19 cellular contexts compared by ENCODE assay signal in the genomic region with DNA sequence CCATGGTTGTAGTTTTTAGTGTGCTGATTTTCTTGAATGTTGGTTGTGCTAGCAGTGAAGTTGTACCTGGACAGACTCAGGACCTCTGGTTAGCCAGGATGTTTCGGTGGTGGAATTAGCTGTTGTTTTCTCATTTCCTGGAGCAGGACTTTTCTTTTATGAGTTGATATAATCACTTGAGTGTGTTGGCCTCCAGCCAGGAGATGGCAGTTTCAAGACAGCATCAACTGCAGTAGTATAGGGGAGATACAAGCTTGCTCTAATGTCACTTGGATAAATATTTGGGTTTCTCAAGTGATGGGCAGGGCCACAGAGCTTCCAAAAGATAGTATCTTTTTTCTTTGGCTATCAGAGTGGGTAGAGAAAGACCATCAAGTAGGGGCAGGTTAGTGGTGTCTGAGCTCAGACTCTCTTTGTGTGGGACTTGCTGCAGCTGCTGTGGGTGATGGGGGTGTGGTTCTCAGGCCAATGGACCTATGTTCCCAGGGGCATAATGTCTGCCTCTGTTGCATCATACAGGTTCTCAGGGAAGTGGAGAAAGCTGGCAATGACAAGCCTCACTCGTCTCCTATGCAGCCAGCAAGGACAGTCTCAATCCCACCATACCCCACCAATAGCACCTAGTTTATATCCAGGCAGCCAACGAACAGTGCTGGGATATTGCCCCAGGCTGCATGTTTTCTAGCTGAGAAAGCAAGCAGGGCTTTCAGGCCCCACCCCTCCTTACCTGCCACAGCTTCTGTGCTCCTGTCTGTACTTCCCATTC. TPM values are rescaled to one million over a fixed set of nuclear protein-coding genes. Genes with fewer than 3 reads are reported as not detected.
DNase-seq lines count a peak whose midpoint lies in the region; ATAC-seq and TF ChIP-seq lines count a peak whose summit lies in the region.
"Had no signal": no experiment of that assay in that cellular context is flagged by ENCODE, and none has a peak within 500 bp of the region (broad histone marks: within the 10 kb centered on the region; RNA-seq: fewer than 3 reads in every experiment).

No MANE protein-coding gene starts in this region.

- no peaks in the 10 kb centered on the region for H3K27me3 ChIP-seq in neuron (ENCODE audit: insufficient read depth, low read length)
- H3K27me3 ChIP-seq: spleen had no signal

- no peaks in the 10 kb centered on the region for H3K4me1 ChIP-seq in neuron (ENCODE audit: insufficient read depth, low read length)
- H3K4me1 ChIP-seq: lower lobe of right lung, spleen had no signal

- H3K9me3 ChIP-seq in neuron (ENCODE audit: low read length) = no peaks in the 10 kb centered on the region

- H3K27ac Mint-ChIP-seq in WTC11 = no peak overlapping the region
- H3K27ac Mint-ChIP-seq: activated naive CD4-positive, alpha-beta T cell treated with anti-CD3 and anti-CD28 coated beads for 36 hours; naive thymus-derived CD4-positive, alpha-beta T cell had no signal

- ATAC-seq in WTC11 = peak; percentile 41; the same call in 1 of the 2 replicates
- ATAC-seq: lower lobe of right lung; naive thymus-derived CD4-positive, alpha-beta T cell; SK-N-SH treated with all-trans-retinoic acid at 6 μM for 48 hours had no signal

- H3K9me3 Mint-ChIP-seq in WTC11 = peaks cover 43% of the 10 kb centered on the region

- POLR2A ChIA-PET in WTC11 (lab: Charles Lee) = no interaction called here
- POLR2A ChIA-PET in HEK293T (lab: Yijun Ruan, JAX) = no interaction called here

- H2AFZ ChIP-seq in neuron (ENCODE audit: low read depth, low read length) = peak overlapping the region; percentile 11

- CTCF ChIA-PET in WTC11 (lab: Charles Lee) (no interaction called here), HEK293T (lab: Yijun Ruan, JAX) (no interaction called here)

- no peaks in the 10 kb centered on the region for H3K36me3 ChIP-seq in neuron (ENCODE audit: insufficient read depth, low read length)
- H3K36me3 ChIP-seq: lower lobe of right lung, spleen, thoracic aorta had no signal

- peaks cover 3% of the 10 kb centered on the region; the same call in 1 of the 2 replicates for H3K36me3 Mint-ChIP-seq in WTC11

- no peaks in the 10 kb centered on the region for H3K4me1 Mint-ChIP-seq in WTC11

- no peak overlapping the region for H3K4me3 Mint-ChIP-seq in WTC11
- H3K4me3 Mint-ChIP-seq: activated naive CD4-positive, alpha-beta T cell treated with anti-CD3 and anti-CD28 coated beads for 36 hours; naive thymus-derived CD4-positive, alpha-beta T cell had no signal

- TF ChIP-seq CTCF in GM12865 (IDR thresholded peaks at IDR 0.05; ENCODE audit: insufficient read depth, low read depth, low read length, missing control alignments) (no peak), WTC11 (IDR thresholded peaks at IDR 0.05) (no peak)

- peak; percentile 33 for DNase-seq in GM12865 (ENCODE audit: low read depth)
- DNase-seq in LoVo (ENCODE audit: low spot score) = peak; percentile 21
- no peak for DNase-seq in WTC11 (ENCODE audit: low spot score)
- no peak for DNase-seq in C1 segment of cervical spinal cord (lab: John Stamatoyannopoulos, UW)
- no peak for DNase-seq in AML-193 (lab: John Stamatoyannopoulos, UW)
- DNase-seq in HEK293T (ENCODE audit: extremely low spot score) = no peak
- DNase-seq: activated CD4-positive, alpha-beta T cell treated with anti-CD3 and anti-CD28 coated beads, Interleukin-2, amount 50 U/mL, for 1 hour; activated naive CD4-positive, alpha-beta T cell treated with anti-CD3 and anti-CD28 coated beads for 36 hours; DMS153; Karpas-422; lower lobe of right lung; naive thymus-derived CD4-positive, alpha-beta T cell; NCI-H146; spleen had no signal

- no peaks in the 10 kb centered on the region for H3K27me3 Mint-ChIP-seq in WTC11 (ENCODE audit: low read depth)

- no peak overlapping the region for H3K4me3 ChIP-seq in GM12865 (ENCODE audit: low read depth, low read length)
- H3K4me3 ChIP-seq in neuron (ENCODE audit: low read length) = no peak overlapping the region
- H3K4me3 ChIP-seq: lower lobe of right lung, spleen, thoracic aorta had no signal

TF ChIP-seq in WTC11, 78 proteins besides CTCF, POLR2A, EP300 and RAD21 (continues in another document):
- TF ChIP-seq GABPB1 (CRISPR knock-in tag; IDR thresholded peaks at IDR 0.05) = peak; percentile 57; the same call in 1 of the 2 replicates
- TF ChIP-seq TP53 (CRISPR knock-in tag; IDR thresholded peaks at IDR 0.05) = no peak
- TF ChIP-seq, protein P1, sequence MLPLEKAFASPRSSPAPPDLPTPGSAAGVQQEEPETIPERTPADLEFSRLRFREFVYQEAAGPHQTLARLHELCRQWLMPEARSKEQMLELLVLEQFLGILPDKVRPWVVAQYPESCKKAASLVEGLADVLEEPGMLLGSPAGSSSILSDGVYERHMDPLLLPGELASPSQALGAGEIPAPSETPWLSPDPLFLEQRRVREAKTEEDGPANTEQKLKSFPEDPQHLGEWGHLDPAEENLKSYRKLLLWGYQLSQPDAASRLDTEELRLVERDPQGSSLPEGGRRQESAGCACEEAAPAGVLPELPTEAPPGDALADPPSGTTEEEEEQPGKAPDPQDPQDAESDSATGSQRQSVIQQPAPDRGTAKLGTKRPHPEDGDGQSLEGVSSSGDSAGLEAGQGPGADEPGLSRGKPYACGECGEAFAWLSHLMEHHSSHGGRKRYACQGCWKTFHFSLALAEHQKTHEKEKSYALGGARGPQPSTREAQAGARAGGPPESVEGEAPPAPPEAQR (CRISPR knock-in tag; IDR thresholded peaks at IDR 0.05) = no peak

TF ChIP-seq in HEK293T, 16 proteins besides CTCF, POLR2A, EP300 and RAD21:
- TF ChIP-seq FOXA1 (IDR thresholded peaks at IDR 0.05) = no peak
- no peak for TF ChIP-seq FOXK2 (IDR thresholded peaks at IDR 0.05)
- TF ChIP-seq ELF4 (IDR thresholded peaks at IDR 0.05) = no peak
- no peak for TF ChIP-seq L3MBTL2 (conservative IDR thresholded peaks at IDR 0.05)
- no peak for TF ChIP-seq NFRKB (IDR thresholded peaks at IDR 0.05)
- TF ChIP-seq BHLHE40 (IDR thresholded peaks at IDR 0.05; ENCODE audit: borderline replicate concordance) = no peak
- no peak for TF ChIP-seq CTBP1 (IDR thresholded peaks at IDR 0.05; ENCODE audit: borderline replicate concordance)
- no peak for TF ChIP-seq SP1 (IDR thresholded peaks at IDR 0.05)
- no peak for TF ChIP-seq TARDBP (IDR thresholded peaks at IDR 0.05)
- TF ChIP-seq LEF1 (IDR thresholded peaks at IDR 0.05; ENCODE audit: borderline replicate concordance) = no peak
- TF ChIP-seq ARNT (IDR thresholded peaks at IDR 0.05) = no peak
- TF ChIP-seq SUZ12 (IDR thresholded peaks at IDR 0.05) = no peak
- TF ChIP-seq HDGF (IDR thresholded peaks at IDR 0.05; ENCODE audit: borderline replicate concordance) = no peak
- no peak for TF ChIP-seq FOXM1 (IDR thresholded peaks at IDR 0.05; ENCODE audit: borderline replicate concordance)
- no peak for TF ChIP-seq ZNF384 (IDR thresholded peaks at IDR 0.05)
- TF ChIP-seq, protein P2, sequence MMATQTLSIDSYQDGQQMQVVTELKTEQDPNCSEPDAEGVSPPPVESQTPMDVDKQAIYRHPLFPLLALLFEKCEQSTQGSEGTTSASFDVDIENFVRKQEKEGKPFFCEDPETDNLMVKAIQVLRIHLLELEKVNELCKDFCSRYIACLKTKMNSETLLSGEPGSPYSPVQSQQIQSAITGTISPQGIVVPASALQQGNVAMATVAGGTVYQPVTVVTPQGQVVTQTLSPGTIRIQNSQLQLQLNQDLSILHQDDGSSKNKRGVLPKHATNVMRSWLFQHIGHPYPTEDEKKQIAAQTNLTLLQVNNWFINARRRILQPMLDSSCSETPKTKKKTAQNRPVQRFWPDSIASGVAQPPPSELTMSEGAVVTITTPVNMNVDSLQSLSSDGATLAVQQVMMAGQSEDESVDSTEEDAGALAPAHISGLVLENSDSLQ (IDR thresholded peaks at IDR 0.05) = no peak

RNA-seq across cellular contexts. Expression of a gene that starts 14.6 kb away (rescaled TPM):
- not detected in 3 replicates for total RNA-seq in WTC11 (2021)
- total RNA-seq: activated naive CD4-positive, alpha-beta T cell treated with anti-CD3 and anti-CD28 coated beads for 36 hours; glomerular endothelial cell; lower lobe of right lung; naive thymus-derived CD4-positive, alpha-beta T cell; NCI-H460; spleen; thoracic aorta had no signal

RNA-seq across cellular contexts. Expression of a gene that starts 19.9 kb away (rescaled TPM):
- not detected in 3 replicates for total RNA-seq in WTC11 (2021)
- total RNA-seq: activated naive CD4-positive, alpha-beta T cell treated with anti-CD3 and anti-CD28 coated beads for 36 hours; glomerular endothelial cell; lower lobe of right lung; naive thymus-derived CD4-positive, alpha-beta T cell; NCI-H460; spleen; thoracic aorta had no signal

RNA-seq across cellular contexts. Expression of a gene that starts 39.8 kb away (rescaled TPM):
- 74.8 to 80.6 TPM (median 78.5 TPM) in 3 replicates for total RNA-seq in WTC11 (2021)

RNA-seq across cellular contexts. Expression of a gene that starts 48.9 kb away (rescaled TPM):
- 0.14 TPM in 1 of 3 replicates, not detected in the others for total RNA-seq in WTC11 (2021)
- total RNA-seq: glomerular endothelial cell, NCI-H460, thoracic aorta had no signal

Comparison
In these comparisons a context has a peak if more than half of its experiments do, and no peak if none do; other contexts are left out.
1. DNase-seq: peak in GM12865 (single experiment) and LoVo (single experiment); none in WTC11 (single experiment), C1 segment of cervical spinal cord (0 of 14), AML-193 (0 of 2) and HEK293T (single experiment).